In genomic region chr9:131747352-131747751, GRCh38 we compare ENCODE assay signal across 9 cellular contexts. TPM values are rescaled to one million over a fixed set of nuclear protein-coding genes. Genes with fewer than 3 reads are reported as not detected.
DNase-seq lines count a peak whose midpoint lies in the region; ATAC-seq and TF ChIP-seq lines count a peak whose summit lies in the region.
"Had no signal": no experiment of that assay in that cellular context is flagged by ENCODE, and none has a peak within 500 bp of the region (broad histone marks: within the 10 kb centered on the region; RNA-seq: fewer than 3 reads in every experiment).

No MANE protein-coding gene starts in this region.

- ATAC-seq in activated T-cell treated with anti-CD3 and anti-CD28 coated beads, Interleukin-2, amount 50 U/mL, for 72 hours (replicated peaks in 1 of 2), result peak; percentile 63 to 69
- peak; percentile 57 for ATAC-seq in stimulated activated memory B cell treated with anti-CD40 and anti-IgM and Interleukin-4, amounts not matched to agents 10 μg/mL and 1 μg/mL and 100 μg/mL, for 72 hours

- DNase-seq in activated T-cell treated with anti-CD3 and anti-CD28 coated beads, Interleukin-2, amount 50 U/mL, for 72 hours, result peak in 1 of 2 donors; percentile 42
- no peak for DNase-seq in activated T-cell treated with anti-CD3 and anti-CD28 coated beads, Interleukin-2, amount 50 U/mL, for 24 hours
- DNase-seq in NCI-H146 (lab: John Stamatoyannopoulos, UW), result peak; percentile 24
- peak; percentile 47 to 76 for DNase-seq in cardiac muscle cell (ENCODE audit: low read depth in 1 of 2, low spot score in 1 of 2)
- no peak for DNase-seq in activated effector memory CD4-positive, alpha-beta T cell treated with Interleukin-2 at 50 U/mL for 16 hours
- DNase-seq in activated T-helper 1 cell treated with anti-CD3 and anti-CD28 coated beads, Interleukin-12 subunit alpha, Interleukin-12 subunit beta, Interleukin-2, Interleukin-4 antibody, amounts not matched to agents 30 ng/mL and 10 ng/mL and 1 ng/mL, durations not matched to agents 14 hours and 24 hours and 36 hours (ENCODE audit: low spot score), result no peak

- no peaks in the 10 kb centered on the region for H3K9me3 ChIP-seq in cardiac muscle cell (ENCODE audit: low read depth)

- no peaks in the 10 kb centered on the region for H3K4me1 ChIP-seq in cardiac muscle cell (ENCODE audit: low read depth)

- H3K4me3 Mint-ChIP-seq in activated T-cell treated with anti-CD3 and anti-CD28 coated beads, Interleukin-2, amount 50 U/mL, for 72 hours, result no peak overlapping the region
- H3K4me3 Mint-ChIP-seq in activated T-cell treated with anti-CD3 and anti-CD28 coated beads, Interleukin-2, amount 50 U/mL, for 24 hours, result no peak overlapping the region
- no peak overlapping the region for H3K4me3 Mint-ChIP-seq in stimulated activated memory B cell treated with anti-CD40 and anti-IgM and Interleukin-4, amounts not matched to agents 10 μg/mL and 1 μg/mL and 100 μg/mL, for 72 hours
- no peak overlapping the region for H3K4me3 Mint-ChIP-seq in activated T-helper 1 cell treated with anti-CD3 and anti-CD28 coated beads, Interleukin-12 subunit alpha, Interleukin-12 subunit beta, Interleukin-2, Interleukin-4 antibody, amounts not matched to agents 30 ng/mL and 10 ng/mL and 1 ng/mL, durations not matched to agents 14 hours and 24 hours and 36 hours
- H3K4me3 Mint-ChIP-seq: activated naive CD8-positive, alpha-beta T cell had no signal

- no peaks in the 10 kb centered on the region for H3K27me3 Mint-ChIP-seq in activated T-cell treated with anti-CD3 and anti-CD28 coated beads, Interleukin-2, amount 50 U/mL, for 72 hours (ENCODE audit: low read depth)
- H3K27me3 Mint-ChIP-seq in activated T-cell treated with anti-CD3 and anti-CD28 coated beads, Interleukin-2, amount 50 U/mL, for 24 hours, result no peaks in the 10 kb centered on the region
- no peaks in the 10 kb centered on the region for H3K27me3 Mint-ChIP-seq in stimulated activated memory B cell treated with anti-CD40 and anti-IgM and Interleukin-4, amounts not matched to agents 10 μg/mL and 1 μg/mL and 100 μg/mL, for 72 hours
- H3K27me3 Mint-ChIP-seq in activated T-helper 1 cell treated with anti-CD3 and anti-CD28 coated beads, Interleukin-12 subunit alpha, Interleukin-12 subunit beta, Interleukin-2, Interleukin-4 antibody, amounts not matched to agents 30 ng/mL and 10 ng/mL and 1 ng/mL, durations not matched to agents 14 hours and 24 hours and 36 hours (ENCODE audit: insufficient read depth), result peaks cover 5% of the 10 kb centered on the region
- H3K27me3 Mint-ChIP-seq: activated naive CD8-positive, alpha-beta T cell had no signal

- H3K4me3 ChIP-seq in WI38 (ENCODE audit: low read depth, low read length) (no peak overlapping the region), cardiac muscle cell (no peak overlapping the region)

- intact Hi-C loops in activated T-helper 1 cell treated with anti-CD3 and anti-CD28 coated beads, Interleukin-12 subunit alpha, Interleukin-12 subunit beta, Interleukin-2, Interleukin-4 antibody, amounts not matched to agents 30 ng/mL and 10 ng/mL and 1 ng/mL, durations not matched to agents 14 hours and 24 hours and 36 hours (cut with micrococcal nuclease), result loop anchor here (1.0 to 10.0 kb wide), 4 partner anchors 156 to 623 kb away; partner anchors contain the start of gene NUP214

- no peaks in the 10 kb centered on the region for H3K36me3 ChIP-seq in cardiac muscle cell

- H3K36me3 Mint-ChIP-seq in activated T-cell treated with anti-CD3 and anti-CD28 coated beads, Interleukin-2, amount 50 U/mL, for 72 hours (ENCODE audit: insufficient read depth in 2 of 2), result no peaks in the 10 kb centered on the region
- H3K36me3 Mint-ChIP-seq in activated T-cell treated with anti-CD3 and anti-CD28 coated beads, Interleukin-2, amount 50 U/mL, for 24 hours (ENCODE audit: low read depth), result no peaks in the 10 kb centered on the region
- H3K36me3 Mint-ChIP-seq in stimulated activated memory B cell treated with anti-CD40 and anti-IgM and Interleukin-4, amounts not matched to agents 10 μg/mL and 1 μg/mL and 100 μg/mL, for 72 hours, result no peaks in the 10 kb centered on the region
- H3K36me3 Mint-ChIP-seq in activated T-helper 1 cell treated with anti-CD3 and anti-CD28 coated beads, Interleukin-12 subunit alpha, Interleukin-12 subunit beta, Interleukin-2, Interleukin-4 antibody, amounts not matched to agents 30 ng/mL and 10 ng/mL and 1 ng/mL, durations not matched to agents 14 hours and 24 hours and 36 hours (ENCODE audit: low read depth), result no peaks in the 10 kb centered on the region
- H3K36me3 Mint-ChIP-seq: activated naive CD8-positive, alpha-beta T cell had no signal

- H3K27ac Mint-ChIP-seq in activated T-cell treated with anti-CD3 and anti-CD28 coated beads, Interleukin-2, amount 50 U/mL, for 72 hours, result no peak overlapping the region
- no peak overlapping the region for H3K27ac Mint-ChIP-seq in activated T-cell treated with anti-CD3 and anti-CD28 coated beads, Interleukin-2, amount 50 U/mL, for 24 hours
- no peak overlapping the region for H3K27ac Mint-ChIP-seq in stimulated activated memory B cell treated with anti-CD40 and anti-IgM and Interleukin-4, amounts not matched to agents 10 μg/mL and 1 μg/mL and 100 μg/mL, for 72 hours
- no peak overlapping the region for H3K27ac Mint-ChIP-seq in activated T-helper 1 cell treated with anti-CD3 and anti-CD28 coated beads, Interleukin-12 subunit alpha, Interleukin-12 subunit beta, Interleukin-2, Interleukin-4 antibody, amounts not matched to agents 30 ng/mL and 10 ng/mL and 1 ng/mL, durations not matched to agents 14 hours and 24 hours and 36 hours
- H3K27ac Mint-ChIP-seq: activated naive CD8-positive, alpha-beta T cell had no signal

- H3K27ac ChIP-seq in cardiac muscle cell, result no peak overlapping the region

- H3K4me1 Mint-ChIP-seq in activated T-cell treated with anti-CD3 and anti-CD28 coated beads, Interleukin-2, amount 50 U/mL, for 72 hours (ENCODE audit: low read depth), result peaks cover 23% of the 10 kb centered on the region
- peaks cover 45% of the 10 kb centered on the region for H3K4me1 Mint-ChIP-seq in activated T-cell treated with anti-CD3 and anti-CD28 coated beads, Interleukin-2, amount 50 U/mL, for 24 hours (ENCODE audit: low read depth)
- H3K4me1 Mint-ChIP-seq in stimulated activated memory B cell treated with anti-CD40 and anti-IgM and Interleukin-4, amounts not matched to agents 10 μg/mL and 1 μg/mL and 100 μg/mL, for 72 hours, result peaks cover 32% of the 10 kb centered on the region
- H3K4me1 Mint-ChIP-seq in activated T-helper 1 cell treated with anti-CD3 and anti-CD28 coated beads, Interleukin-12 subunit alpha, Interleukin-12 subunit beta, Interleukin-2, Interleukin-4 antibody, amounts not matched to agents 30 ng/mL and 10 ng/mL and 1 ng/mL, durations not matched to agents 14 hours and 24 hours and 36 hours (ENCODE audit: low read depth), result peaks cover 34% of the 10 kb centered on the region

- TF ChIP-seq CTCF in WI38 (IDR thresholded peaks at IDR 0.05; ENCODE audit: low read depth, low read length) (peak; percentile 42; the same call in 1 of the 2 replicates), cardiac muscle cell (IDR thresholded peaks at IDR 0.05; ENCODE audit: low read depth, low read length) (peak; percentile 64)

- H3K27me3 ChIP-seq in cardiac muscle cell, result no peaks in the 10 kb centered on the region

- H3K9me3 Mint-ChIP-seq in activated T-cell treated with anti-CD3 and anti-CD28 coated beads, Interleukin-2, amount 50 U/mL, for 72 hours, result no peaks in the 10 kb centered on the region
- H3K9me3 Mint-ChIP-seq in activated T-cell treated with anti-CD3 and anti-CD28 coated beads, Interleukin-2, amount 50 U/mL, for 24 hours, result no peaks in the 10 kb centered on the region
- H3K9me3 Mint-ChIP-seq in stimulated activated memory B cell treated with anti-CD40 and anti-IgM and Interleukin-4, amounts not matched to agents 10 μg/mL and 1 μg/mL and 100 μg/mL, for 72 hours, result no peaks in the 10 kb centered on the region
- no peaks in the 10 kb centered on the region for H3K9me3 Mint-ChIP-seq in activated T-helper 1 cell treated with anti-CD3 and anti-CD28 coated beads, Interleukin-12 subunit alpha, Interleukin-12 subunit beta, Interleukin-2, Interleukin-4 antibody, amounts not matched to agents 30 ng/mL and 10 ng/mL and 1 ng/mL, durations not matched to agents 14 hours and 24 hours and 36 hours

RNA-seq across cellular contexts. Expression of gene RAPGEF1, which starts 7.5 kb away (rescaled TPM):
- total RNA-seq in activated T-cell treated with anti-CD3 and anti-CD28 coated beads, Interleukin-2, amount 50 U/mL, for 72 hours, result 100 to 1,000 TPM; 170 to 175 TPM
- 37.3 and 42.1 TPM in 2 replicates for total RNA-seq in cardiac muscle cell
- 49.5 and 51.1 TPM in 2 replicates for polyA plus RNA-seq in cardiac muscle cell
- total RNA-seq in activated T-helper 1 cell treated with anti-CD3 and anti-CD28 coated beads, Interleukin-12 subunit alpha, Interleukin-12 subunit beta, Interleukin-2, Interleukin-4 antibody, amounts not matched to agents 30 ng/mL and 10 ng/mL and 1 ng/mL, durations not matched to agents 14 hours and 24 hours and 36 hours, result 168 and 172 TPM in 2 replicates

Comparison
In these comparisons a context has a peak if more than half of its experiments do, and no peak if none do; other contexts are left out.
1. DNase-seq: peak in NCI-H146 (single experiment) and cardiac muscle cell (2 of 2); none in activated T-cell treated with anti-CD3 and anti-CD28 coated beads, Interleukin-2, amount 50 U/mL, for 24 hours (single experiment), activated effector memory CD4-positive, alpha-beta T cell treated with Interleukin-2 at 50 U/mL for 16 hours (single experiment) and activated T-helper 1 cell treated with anti-CD3 and anti-CD28 coated beads, Interleukin-12 subunit alpha, Interleukin-12 subunit beta, Interleukin-2, Interleukin-4 antibody, amounts not matched to agents 30 ng/mL and 10 ng/mL and 1 ng/mL, durations not matched to agents 14 hours and 24 hours and 36 hours (single experiment).